8 cellular contexts compared by ENCODE assay signal in genomic region chr19:48333467-48334384, GRCh38. TPM values are rescaled to one million over a fixed set of nuclear protein-coding genes. Genes with fewer than 3 reads are reported as not detected.
A peak's percentile ranks its signal among the peaks of the same experiment; 100 is the strongest.
DNase-seq lines count a peak whose midpoint lies in the region; ATAC-seq and TF ChIP-seq lines count a peak whose summit lies in the region.

No MANE protein-coding gene starts in this region.

- H3K9me3 ChIP-seq in colonic mucosa (no peaks in the 10 kb centered on the region), left lung (no peaks in the 10 kb centered on the region)

- no peaks in the 10 kb centered on the region for H3K27me3 ChIP-seq in colonic mucosa
- no peaks in the 10 kb centered on the region for H3K27me3 ChIP-seq in left lung

- H3K9ac ChIP-seq in colonic mucosa (ENCODE audit: low read depth in 2 of 2, low read length in 2 of 2) = peak overlapping the region; percentile 73 to 98

- ATAC-seq in GM18867 (IDR thresholded peaks at IDR 0.05; ENCODE audit: unreplicated experiment) (peak; percentile 49), HG03159 (IDR thresholded peaks at IDR 0.05; ENCODE audit: unreplicated experiment) (peak; percentile 47), left lung (peak; percentile 88)

- H3K27ac ChIP-seq in colonic mucosa (peak overlapping the region; percentile 98), left lung (peak overlapping the region; percentile 88 to 92)

- peak; percentile 94 for DNase-seq in ACHN
- peak; percentile 69 for DNase-seq in NCI-H345 treated with DMSO at 0.1 percent for 48 hours (lab: John Stamatoyannopoulos, UW; ENCODE audit: unreplicated experiment)
- peak; percentile 92 to 93 for DNase-seq in activated CD4-positive, alpha-beta T cell treated with anti-CD3 and anti-CD28 coated beads for 4 hours
- DNase-seq in colonic mucosa = peak; percentile 97
- DNase-seq in left lung = peak; percentile 95 to 99
- peak; percentile 93 for DNase-seq in stimulated activated CD4-positive, alpha-beta T cell treated with anti-CD3 and anti-CD28 coated beads, Interleukin-2, amount 100 ng/mL, for 24 hours

- in situ Hi-C loops in ACHN (cut with HindIII; ENCODE audit: low pct_ligation_motif_present, low pct_unique_long_range_greater_than_20kb, low sequenced_read_pairs) = no loop called here

- H3K36me3 ChIP-seq in colonic mucosa (no peaks in the 10 kb centered on the region), left lung (peaks cover 0 to 27% of the 10 kb centered on the region in 2 donors)

- peaks cover 10% of the 10 kb centered on the region for H3K4me1 ChIP-seq in colonic mucosa
- peaks cover 12 to 61% of the 10 kb centered on the region in 2 donors for H3K4me1 ChIP-seq in left lung

- H3K4me3 ChIP-seq in colonic mucosa = peak overlapping the region; percentile 55
- H3K4me3 ChIP-seq in left lung = peak overlapping the region; percentile 18 to 45

- intact Hi-C loops in colonic mucosa (cut with DNase I) = no loop called here
- intact Hi-C loops in left lung (cut with DNase I) = no loop called here

- TF ChIP-seq CTCF in colonic mucosa (IDR thresholded peaks at IDR 0.05) = peak; percentile 81
- peak; percentile 79 to 95 for TF ChIP-seq CTCF in left lung (IDR thresholded peaks at IDR 0.05)

RNA-seq across cellular contexts. Expression of gene EMP3, which starts 8.4 kb away (rescaled TPM):
- total RNA-seq in colonic mucosa (10 to 100 TPM; 11.6 to 29.4 TPM), left lung (100 to 1,000 TPM; 127 to 320 TPM)

RNA-seq across cellular contexts. Expression of gene TMEM143, which starts 30.0 kb away (rescaled TPM):
- total RNA-seq in colonic mucosa (10 to 100 TPM in 1 of 2 donors, 1 to 10 TPM in 1; 8.9 to 18.2 TPM), left lung (10 to 100 TPM in 1 of 2 donors, 1 to 10 TPM in 1; 9.8 to 10.6 TPM)

RNA-seq across cellular contexts. Expression of gene SYNGR4, which starts 30.4 kb away (rescaled TPM):
- total RNA-seq in colonic mucosa = not detected
- not detected for total RNA-seq in left lung

RNA-seq across cellular contexts. Expression of gene KDELR1, which starts 57.6 kb away (rescaled TPM):
- 100 to 1,000 TPM; 233 to 249 TPM for total RNA-seq in colonic mucosa
- total RNA-seq in left lung = 100 to 1,000 TPM; 171 to 187 TPM

RNA-seq across cellular contexts. Expression of gene GRIN2D, which starts 59.7 kb away (rescaled TPM):
- under 1 TPM; 0.35 to 0.49 TPM for total RNA-seq in colonic mucosa
- total RNA-seq in left lung = 1 to 10 TPM in 1 of 2 donors, under 1 TPM in 1; 0.94 to 1.3 TPM

Comparison
In these comparisons a context has a peak if more than half of its experiments do, and no peak if none do; other contexts are left out.
1. Peak in every context shown above with its lines: DNase-seq, ATAC-seq, H3K4me3 ChIP-seq and H3K27ac ChIP-seq.
2. RNA of gene EMP3, which starts 8.4 kb away (total RNA-seq): 127 to 320 TPM in left lung; 11.6 to 29.4 TPM in colonic mucosa; every median in the first group is over 4 times any median in the second.